Comparison of ENCODE assay signal across 1 cellular context in genomic region chr12:23376238-23376637, GRCh38.
TF ChIP-seq lines count a peak whose summit lies in the region.

No MANE protein-coding gene starts in this region.

TF ChIP-seq in liver, 16 proteins besides CTCF, POLR2A, EP300 and RAD21 (continued from another document):
- TF ChIP-seq, protein P1, sequence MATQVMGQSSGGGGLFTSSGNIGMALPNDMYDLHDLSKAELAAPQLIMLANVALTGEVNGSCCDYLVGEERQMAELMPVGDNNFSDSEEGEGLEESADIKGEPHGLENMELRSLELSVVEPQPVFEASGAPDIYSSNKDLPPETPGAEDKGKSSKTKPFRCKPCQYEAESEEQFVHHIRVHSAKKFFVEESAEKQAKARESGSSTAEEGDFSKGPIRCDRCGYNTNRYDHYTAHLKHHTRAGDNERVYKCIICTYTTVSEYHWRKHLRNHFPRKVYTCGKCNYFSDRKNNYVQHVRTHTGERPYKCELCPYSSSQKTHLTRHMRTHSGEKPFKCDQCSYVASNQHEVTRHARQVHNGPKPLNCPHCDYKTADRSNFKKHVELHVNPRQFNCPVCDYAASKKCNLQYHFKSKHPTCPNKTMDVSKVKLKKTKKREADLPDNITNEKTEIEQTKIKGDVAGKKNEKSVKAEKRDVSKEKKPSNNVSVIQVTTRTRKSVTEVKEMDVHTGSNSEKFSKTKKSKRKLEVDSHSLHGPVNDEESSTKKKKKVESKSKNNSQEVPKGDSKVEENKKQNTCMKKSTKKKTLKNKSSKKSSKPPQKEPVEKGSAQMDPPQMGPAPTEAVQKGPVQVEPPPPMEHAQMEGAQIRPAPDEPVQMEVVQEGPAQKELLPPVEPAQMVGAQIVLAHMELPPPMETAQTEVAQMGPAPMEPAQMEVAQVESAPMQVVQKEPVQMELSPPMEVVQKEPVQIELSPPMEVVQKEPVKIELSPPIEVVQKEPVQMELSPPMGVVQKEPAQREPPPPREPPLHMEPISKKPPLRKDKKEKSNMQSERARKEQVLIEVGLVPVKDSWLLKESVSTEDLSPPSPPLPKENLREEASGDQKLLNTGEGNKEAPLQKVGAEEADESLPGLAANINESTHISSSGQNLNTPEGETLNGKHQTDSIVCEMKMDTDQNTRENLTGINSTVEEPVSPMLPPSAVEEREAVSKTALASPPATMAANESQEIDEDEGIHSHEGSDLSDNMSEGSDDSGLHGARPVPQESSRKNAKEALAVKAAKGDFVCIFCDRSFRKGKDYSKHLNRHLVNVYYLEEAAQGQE (IDR thresholded peaks at IDR 0.05): no peak
- TF ChIP-seq MAX (IDR thresholded peaks at IDR 0.05): no peak
- no peak for TF ChIP-seq TAF1 (conservative IDR thresholded peaks at IDR 0.05)
- TF ChIP-seq YY1 (IDR thresholded peaks at IDR 0.05): no peak
